1 cellular context compared by ENCODE assay signal in the genomic region with DNA sequence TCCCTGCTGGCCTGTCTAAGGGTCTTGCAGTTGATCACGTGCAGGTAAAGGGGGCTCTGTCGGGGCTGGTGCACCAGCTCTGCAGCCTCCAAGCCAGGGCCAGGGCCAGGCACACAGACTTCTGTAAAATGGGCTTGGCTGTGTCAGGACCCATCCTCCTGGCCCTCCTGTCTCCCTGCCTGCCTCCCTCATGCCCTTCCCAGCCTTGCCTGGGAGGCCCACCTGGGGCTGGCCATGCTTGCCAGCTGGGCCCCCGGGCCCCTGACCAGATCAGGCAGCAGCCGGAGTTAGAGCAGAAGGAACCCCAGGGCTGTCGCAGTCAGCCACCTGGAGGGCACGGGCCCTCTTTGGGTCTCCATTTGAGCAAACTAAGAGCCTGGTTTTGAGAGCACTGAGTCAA.
A peak's percentile ranks its signal among the peaks of the same experiment; 100 is the strongest.
TF ChIP-seq lines count a peak whose summit lies in the region.

No MANE protein-coding gene starts in this region.

TF ChIP-seq in HepG2, 621 proteins besides CTCF, POLR2A, EP300 and RAD21:
- TF ChIP-seq, protein P1, sequence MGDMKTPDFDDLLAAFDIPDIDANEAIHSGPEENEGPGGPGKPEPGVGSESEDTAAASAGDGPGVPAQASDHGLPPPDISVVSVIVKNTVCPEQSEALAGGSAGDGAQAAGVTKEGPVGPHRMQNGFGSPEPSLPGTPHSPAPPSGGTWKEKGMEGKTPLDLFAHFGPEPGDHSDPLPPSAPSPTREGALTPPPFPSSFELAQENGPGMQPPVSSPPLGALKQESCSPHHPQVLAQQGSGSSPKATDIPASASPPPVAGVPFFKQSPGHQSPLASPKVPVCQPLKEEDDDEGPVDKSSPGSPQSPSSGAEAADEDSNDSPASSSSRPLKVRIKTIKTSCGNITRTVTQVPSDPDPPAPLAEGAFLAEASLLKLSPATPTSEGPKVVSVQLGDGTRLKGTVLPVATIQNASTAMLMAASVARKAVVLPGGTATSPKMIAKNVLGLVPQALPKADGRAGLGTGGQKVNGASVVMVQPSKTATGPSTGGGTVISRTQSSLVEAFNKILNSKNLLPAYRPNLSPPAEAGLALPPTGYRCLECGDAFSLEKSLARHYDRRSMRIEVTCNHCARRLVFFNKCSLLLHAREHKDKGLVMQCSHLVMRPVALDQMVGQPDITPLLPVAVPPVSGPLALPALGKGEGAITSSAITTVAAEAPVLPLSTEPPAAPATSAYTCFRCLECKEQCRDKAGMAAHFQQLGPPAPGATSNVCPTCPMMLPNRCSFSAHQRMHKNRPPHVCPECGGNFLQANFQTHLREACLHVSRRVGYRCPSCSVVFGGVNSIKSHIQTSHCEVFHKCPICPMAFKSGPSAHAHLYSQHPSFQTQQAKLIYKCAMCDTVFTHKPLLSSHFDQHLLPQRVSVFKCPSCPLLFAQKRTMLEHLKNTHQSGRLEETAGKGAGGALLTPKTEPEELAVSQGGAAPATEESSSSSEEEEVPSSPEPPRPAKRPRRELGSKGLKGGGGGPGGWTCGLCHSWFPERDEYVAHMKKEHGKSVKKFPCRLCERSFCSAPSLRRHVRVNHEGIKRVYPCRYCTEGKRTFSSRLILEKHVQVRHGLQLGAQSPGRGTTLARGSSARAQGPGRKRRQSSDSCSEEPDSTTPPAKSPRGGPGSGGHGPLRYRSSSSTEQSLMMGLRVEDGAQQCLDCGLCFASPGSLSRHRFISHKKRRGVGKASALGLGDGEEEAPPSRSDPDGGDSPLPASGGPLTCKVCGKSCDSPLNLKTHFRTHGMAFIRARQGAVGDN (CRISPR knock-in tag; IDR thresholded peaks at IDR 0.05), result 0 out of 2 replicates have a peak, but pooled peaks have one; percentile 14
- TF ChIP-seq SP1 (IDR thresholded peaks at IDR 0.05) (no peak), SP1 (CRISPR knock-in tag; IDR thresholded peaks at IDR 0.05) (no peak), HNRNPL (IDR thresholded peaks at IDR 0.05; ENCODE audit: low read depth, low read length) (0 out of 2 replicates have a peak, but pooled peaks have one; percentile 44), ZNF460 (CRISPR knock-in tag; IDR thresholded peaks at IDR 0.05; ENCODE audit: borderline replicate concordance) (no peak), ZNF629 (CRISPR knock-in tag; conservative IDR thresholded peaks at IDR 0.05) (0 out of 2 replicates have a peak, but pooled peaks have one; percentile 10), ZFP82 (CRISPR knock-in tag; IDR thresholded peaks at IDR 0.05; ENCODE audit: borderline replicate concordance) (no peak), KDM1A (CRISPR knock-in tag; IDR thresholded peaks at IDR 0.05) (no peak), PCBP1 (IDR thresholded peaks at IDR 0.05; ENCODE audit: borderline replicate concordance, low read depth, low read length) (no peak), SATB2 (CRISPR knock-in tag; IDR thresholded peaks at IDR 0.05) (no peak), STAT5B (CRISPR knock-in tag; IDR thresholded peaks at IDR 0.05) (no peak), ZNF790 (CRISPR knock-in tag; IDR thresholded peaks at IDR 0.05; ENCODE audit: borderline replicate concordance) (no peak), ZNF720 (CRISPR knock-in tag; IDR thresholded peaks at IDR 0.05) (no peak), SUZ12 (IDR thresholded peaks at IDR 0.05; ENCODE audit: low read depth, low read length) (no peak), CHD2 (IDR thresholded peaks at IDR 0.05; ENCODE audit: low read depth, low read length) (no peak)
- TF ChIP-seq, protein P2, sequence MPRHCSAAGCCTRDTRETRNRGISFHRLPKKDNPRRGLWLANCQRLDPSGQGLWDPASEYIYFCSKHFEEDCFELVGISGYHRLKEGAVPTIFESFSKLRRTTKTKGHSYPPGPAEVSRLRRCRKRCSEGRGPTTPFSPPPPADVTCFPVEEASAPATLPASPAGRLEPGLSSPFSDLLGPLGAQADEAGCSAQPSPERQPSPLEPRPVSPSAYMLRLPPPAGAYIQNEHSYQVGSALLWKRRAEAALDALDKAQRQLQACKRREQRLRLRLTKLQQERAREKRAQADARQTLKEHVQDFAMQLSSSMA (CRISPR knock-in tag; IDR thresholded peaks at IDR 0.05), result no peak
